ENCODE assay signal across 8 cellular contexts in genomic region chr11:75204685-75205667, GRCh38. TPM values are rescaled to one million over a fixed set of nuclear protein-coding genes. Genes with fewer than 3 reads are reported as not detected.
DNase-seq lines count a peak whose midpoint lies in the region; ATAC-seq and TF ChIP-seq lines count a peak whose summit lies in the region.

No MANE protein-coding gene starts in this region.

- peak; percentile 65 for ATAC-seq in GM18505 (IDR thresholded peaks at IDR 0.05; ENCODE audit: unreplicated experiment)

- H3K4me3 ChIP-seq in fibroblast of villous mesenchyme (ENCODE audit: low read depth, low read length): no peak overlapping the region

- TF ChIP-seq CTCF in 22Rv1 (IDR thresholded peaks at IDR 0.05): peak; percentile 90
- peak; percentile 97 for TF ChIP-seq CTCF in fibroblast of villous mesenchyme (IDR thresholded peaks at IDR 0.05; ENCODE audit: insufficient read depth, low read depth, low read length)

- H3K27ac ChIP-seq in 22Rv1: no peak overlapping the region

- no peak for TF ChIP-seq POLR2A in GM18505 (IDR thresholded peaks at IDR 0.05; ENCODE audit: borderline replicate concordance, extremely low read depth, insufficient read depth, insufficient read length)

- DNase-seq in KG1 (lab: John Stamatoyannopoulos, UW): peak; percentile 86
- DNase-seq in RPMI7951 (ENCODE audit: low read depth): peak; percentile 72
- peak; percentile 71 to 80 for DNase-seq in activated T-helper 1 cell treated with anti-CD3 and anti-CD28 coated beads, Interleukin-2, amount 50 U/mL, for 16 hours (ENCODE audit: low read depth in 1 of 2, low spot score in 1 of 2)
- DNase-seq in fibroblast of villous mesenchyme (ENCODE audit: low read depth): peak; percentile 83
- DNase-seq in non-pigmented ciliary epithelial cell (ENCODE audit: low read depth): peak; percentile 42
- peak; percentile 82 for DNase-seq in superior temporal gyrus (ENCODE audit: extremely low spot score)

RNA-seq across cellular contexts. Expression of gene TPBGL, which starts 35.6 kb away (rescaled TPM):
- not detected in 2 replicates for total RNA-seq in RPMI7951 (2014; rRNA removed; shearing (Covaris generic))
- not detected in 2 replicates for total RNA-seq in fibroblast of villous mesenchyme

RNA-seq across cellular contexts. Expression of gene SLCO2B1, which starts 54.1 kb away (rescaled TPM):
- 0.39 and 0.60 TPM in 2 replicates for total RNA-seq in RPMI7951 (2014; rRNA removed; shearing (Covaris generic))
- under 0.01 TPM in 1 of 2 replicates, not detected in the other for total RNA-seq in fibroblast of villous mesenchyme
